In genomic region chr16:8678068-8678927, GRCh38 we compare ENCODE assay signal across 1 cellular context.
TF ChIP-seq lines count a peak whose summit lies in the region.

No MANE protein-coding gene starts in this region.

TF ChIP-seq in HepG2, 621 proteins besides CTCF, POLR2A, EP300 and RAD21 (continued from another document and continues in another):
- TF ChIP-seq FOSL2 (CRISPR knock-in tag; IDR thresholded peaks at IDR 0.05) (peak; percentile 95), ZBTB42 (CRISPR knock-in tag; IDR thresholded peaks at IDR 0.05) (no peak), ZNF556 (CRISPR knock-in tag; IDR thresholded peaks at IDR 0.05; ENCODE audit: borderline replicate concordance) (no peak; the same call in 1 of the 2 replicates), LBX2 (CRISPR knock-in tag; IDR thresholded peaks at IDR 0.05; ENCODE audit: borderline replicate concordance) (no peak), ZNF670 (CRISPR knock-in tag; IDR thresholded peaks at IDR 0.05; ENCODE audit: borderline replicate concordance) (0 out of 2 replicates have a peak, but pooled peaks have one; percentile 25), RFX3 (CRISPR knock-in tag; IDR thresholded peaks at IDR 0.05) (no peak), ZNF350 (CRISPR knock-in tag; IDR thresholded peaks at IDR 0.05; ENCODE audit: borderline replicate concordance, low read depth) (no peak), SETDB1 (CRISPR knock-in tag; IDR thresholded peaks at IDR 0.05; ENCODE audit: borderline replicate concordance) (no peak), KDM5A (IDR thresholded peaks at IDR 0.05; ENCODE audit: borderline replicate concordance, low read length) (no peak; the same call in 1 of the 2 replicates), SMC3 (IDR thresholded peaks at IDR 0.05; ENCODE audit: low read length) (no peak; the same call in none of the 2 replicates), HNF4G (IDR thresholded peaks at IDR 0.05; ENCODE audit: borderline replicate concordance, low read depth, low read length) (peak; percentile 66; the same call in 1 of the 2 replicates), HNF4G (CRISPR knock-in tag; IDR thresholded peaks at IDR 0.05; ENCODE audit: borderline replicate concordance, low read depth) (0 out of 2 replicates have a peak, but pooled peaks have one; percentile 70), SALL2 (CRISPR knock-in tag; IDR thresholded peaks at IDR 0.05) (0 out of 2 replicates have a peak, but pooled peaks have one; percentile 43), ZNF574 (CRISPR knock-in tag; IDR thresholded peaks at IDR 0.05) (no peak), ZNF577 (CRISPR knock-in tag; IDR thresholded peaks at IDR 0.05; ENCODE audit: borderline replicate concordance, low read depth) (no peak), BCL3 (CRISPR knock-in tag; IDR thresholded peaks at IDR 0.05) (no peak), SP1 (IDR thresholded peaks at IDR 0.05) (no peak), SP1 (CRISPR knock-in tag; IDR thresholded peaks at IDR 0.05) (no peak), ZNF160 (CRISPR knock-in tag; IDR thresholded peaks at IDR 0.05) (no peak), THAP8 (CRISPR knock-in tag; IDR thresholded peaks at IDR 0.05; ENCODE audit: borderline replicate concordance) (no peak), ZNF639 (CRISPR knock-in tag; conservative IDR thresholded peaks at IDR 0.05) (no peak), ZNF280D (CRISPR knock-in tag; IDR thresholded peaks at IDR 0.05) (0 out of 2 replicates have a peak, but pooled peaks have one; percentile 42), SRY (CRISPR knock-in tag; IDR thresholded peaks at IDR 0.05) (no peak), ZNF557 (CRISPR knock-in tag; IDR thresholded peaks at IDR 0.05) (0 out of 2 replicates have a peak, but pooled peaks have one; percentile 63), ZXDC (CRISPR knock-in tag; IDR thresholded peaks at IDR 0.05) (peak; percentile 50; the same call in 1 of the 2 replicates), ZBTB3 (CRISPR knock-in tag; IDR thresholded peaks at IDR 0.05; ENCODE audit: borderline replicate concordance, low read depth) (no peak), ZIK1 (CRISPR knock-in tag; IDR thresholded peaks at IDR 0.05; ENCODE audit: borderline replicate concordance, low read depth) (no peak), GATAD1 (CRISPR knock-in tag; IDR thresholded peaks at IDR 0.05) (peak; percentile 69; the same call in 1 of the 2 replicates), CCDC6 (CRISPR knock-in tag; IDR thresholded peaks at IDR 0.05) (no peak), YY1 (IDR thresholded peaks at IDR 0.05; ENCODE audit: insufficient read depth, insufficient replicate concordance, low read depth, low read length) (peak; percentile 10), MIXL1 (CRISPR knock-in tag; IDR thresholded peaks at IDR 0.05) (peak; percentile 71; the same call in 1 of the 2 replicates), CENPX (CRISPR knock-in tag; IDR thresholded peaks at IDR 0.05) (no peak), ZNF543 (CRISPR knock-in tag; IDR thresholded peaks at IDR 0.05) (0 out of 2 replicates have a peak, but pooled peaks have one; percentile 27), SIN3A (IDR thresholded peaks at IDR 0.05; ENCODE audit: borderline replicate concordance, low read depth, low read length) (no peak), TFDP2 (CRISPR knock-in tag; IDR thresholded peaks at IDR 0.05) (peak; percentile 14; the same call in 1 of the 2 replicates), IKZF4 (CRISPR knock-in tag; IDR thresholded peaks at IDR 0.05; ENCODE audit: borderline replicate concordance, low read depth, not compliant biosample characterization) (no peak), HMGA1 (CRISPR knock-in tag; conservative IDR thresholded peaks at IDR 0.05) (no peak), SOX5 (CRISPR knock-in tag; IDR thresholded peaks at IDR 0.05; ENCODE audit: borderline replicate concordance) (peak; percentile 82), STAT6 (CRISPR knock-in tag; IDR thresholded peaks at IDR 0.05; ENCODE audit: borderline replicate concordance) (no peak), ZNF335 (CRISPR knock-in tag; IDR thresholded peaks at IDR 0.05) (peak; percentile 81; the same call in 1 of the 2 replicates), FOSL1 (CRISPR knock-in tag; IDR thresholded peaks at IDR 0.05; ENCODE audit: borderline replicate concordance) (peak; percentile 74; the same call in 1 of the 2 replicates), NFIB (CRISPR knock-in tag; IDR thresholded peaks at IDR 0.05; ENCODE audit: borderline replicate concordance) (no peak), JUNB (CRISPR knock-in tag; IDR thresholded peaks at IDR 0.05; ENCODE audit: borderline replicate concordance) (peak; percentile 45; the same call in 1 of the 2 replicates), ZNF431 (CRISPR knock-in tag; IDR thresholded peaks at IDR 0.05; ENCODE audit: borderline replicate concordance, low read depth) (no peak), ZSCAN25 (CRISPR knock-in tag; IDR thresholded peaks at IDR 0.05) (no peak), FOXO4 (CRISPR knock-in tag; conservative IDR thresholded peaks at IDR 0.05) (no peak)
